In the genomic region with DNA sequence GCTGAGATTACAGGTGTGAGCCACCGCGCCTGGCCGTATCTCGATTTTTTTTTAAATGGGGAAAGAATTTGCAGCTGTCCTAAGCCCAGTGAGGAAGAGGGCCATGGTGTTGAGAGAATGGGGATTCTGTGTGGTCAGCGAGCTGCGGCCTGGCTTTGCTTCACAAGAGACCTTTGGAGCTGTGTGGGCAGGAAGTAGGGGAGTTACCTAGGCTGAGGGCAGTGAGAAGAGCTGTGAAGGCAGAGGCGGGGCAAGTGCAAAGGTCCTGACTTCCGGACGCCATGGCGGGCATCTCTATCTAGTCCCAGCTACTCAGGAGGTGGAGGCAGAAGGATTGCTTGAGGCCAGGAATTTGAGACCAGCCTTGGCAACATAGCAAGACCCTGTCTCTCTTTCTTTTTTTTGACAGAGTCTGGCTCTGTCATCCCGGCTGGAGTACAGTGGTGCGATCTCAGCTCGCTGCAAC, we compare ENCODE assay signal across 1 cellular context.
TF ChIP-seq lines count a peak whose summit lies in the region.

No MANE protein-coding gene starts in this region.

TF ChIP-seq in HepG2, 621 proteins besides CTCF, POLR2A, EP300 and RAD21 (continued from another document):
- TF ChIP-seq, protein P1, sequence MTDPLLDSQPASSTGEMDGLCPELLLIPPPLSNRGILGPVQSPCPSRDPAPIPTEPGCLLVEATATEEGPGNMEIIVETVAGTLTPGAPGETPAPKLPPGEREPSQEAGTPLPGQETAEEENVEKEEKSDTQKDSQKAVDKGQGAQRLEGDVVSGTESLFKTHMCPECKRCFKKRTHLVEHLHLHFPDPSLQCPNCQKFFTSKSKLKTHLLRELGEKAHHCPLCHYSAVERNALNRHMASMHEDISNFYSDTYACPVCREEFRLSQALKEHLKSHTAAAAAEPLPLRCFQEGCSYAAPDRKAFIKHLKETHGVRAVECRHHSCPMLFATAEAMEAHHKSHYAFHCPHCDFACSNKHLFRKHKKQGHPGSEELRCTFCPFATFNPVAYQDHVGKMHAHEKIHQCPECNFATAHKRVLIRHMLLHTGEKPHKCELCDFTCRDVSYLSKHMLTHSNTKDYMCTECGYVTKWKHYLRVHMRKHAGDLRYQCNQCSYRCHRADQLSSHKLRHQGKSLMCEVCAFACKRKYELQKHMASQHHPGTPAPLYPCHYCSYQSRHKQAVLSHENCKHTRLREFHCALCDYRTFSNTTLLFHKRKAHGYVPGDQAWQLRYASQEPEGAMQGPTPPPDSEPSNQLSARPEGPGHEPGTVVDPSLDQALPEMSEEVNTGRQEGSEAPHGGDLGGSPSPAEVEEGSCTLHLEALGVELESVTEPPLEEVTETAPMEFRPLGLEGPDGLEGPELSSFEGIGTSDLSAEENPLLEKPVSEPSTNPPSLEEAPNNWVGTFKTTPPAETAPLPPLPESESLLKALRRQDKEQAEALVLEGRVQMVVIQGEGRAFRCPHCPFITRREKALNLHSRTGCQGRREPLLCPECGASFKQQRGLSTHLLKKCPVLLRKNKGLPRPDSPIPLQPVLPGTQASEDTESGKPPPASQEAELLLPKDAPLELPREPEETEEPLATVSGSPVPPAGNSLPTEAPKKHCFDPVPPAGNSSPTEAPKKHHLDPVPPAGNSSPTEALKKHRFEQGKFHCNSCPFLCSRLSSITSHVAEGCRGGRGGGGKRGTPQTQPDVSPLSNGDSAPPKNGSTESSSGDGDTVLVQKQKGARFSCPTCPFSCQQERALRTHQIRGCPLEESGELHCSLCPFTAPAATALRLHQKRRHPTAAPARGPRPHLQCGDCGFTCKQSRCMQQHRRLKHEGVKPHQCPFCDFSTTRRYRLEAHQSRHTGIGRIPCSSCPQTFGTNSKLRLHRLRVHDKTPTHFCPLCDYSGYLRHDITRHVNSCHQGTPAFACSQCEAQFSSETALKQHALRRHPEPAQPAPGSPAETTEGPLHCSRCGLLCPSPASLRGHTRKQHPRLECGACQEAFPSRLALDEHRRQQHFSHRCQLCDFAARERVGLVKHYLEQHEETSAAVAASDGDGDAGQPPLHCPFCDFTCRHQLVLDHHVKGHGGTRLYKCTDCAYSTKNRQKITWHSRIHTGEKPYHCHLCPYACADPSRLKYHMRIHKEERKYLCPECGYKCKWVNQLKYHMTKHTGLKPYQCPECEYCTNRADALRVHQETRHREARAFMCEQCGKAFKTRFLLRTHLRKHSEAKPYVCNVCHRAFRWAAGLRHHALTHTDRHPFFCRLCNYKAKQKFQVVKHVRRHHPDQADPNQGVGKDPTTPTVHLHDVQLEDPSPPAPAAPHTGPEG (CRISPR knock-in tag; IDR thresholded peaks at IDR 0.05), result no peak
- TF ChIP-seq, protein P2, sequence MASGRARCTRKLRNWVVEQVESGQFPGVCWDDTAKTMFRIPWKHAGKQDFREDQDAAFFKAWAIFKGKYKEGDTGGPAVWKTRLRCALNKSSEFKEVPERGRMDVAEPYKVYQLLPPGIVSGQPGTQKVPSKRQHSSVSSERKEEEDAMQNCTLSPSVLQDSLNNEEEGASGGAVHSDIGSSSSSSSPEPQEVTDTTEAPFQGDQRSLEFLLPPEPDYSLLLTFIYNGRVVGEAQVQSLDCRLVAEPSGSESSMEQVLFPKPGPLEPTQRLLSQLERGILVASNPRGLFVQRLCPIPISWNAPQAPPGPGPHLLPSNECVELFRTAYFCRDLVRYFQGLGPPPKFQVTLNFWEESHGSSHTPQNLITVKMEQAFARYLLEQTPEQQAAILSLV (CRISPR knock-in tag; IDR thresholded peaks at IDR 0.05; ENCODE audit: borderline replicate concordance), result peak; percentile 24; the same call in 1 of the 2 replicates
- TF ChIP-seq, protein P3, sequence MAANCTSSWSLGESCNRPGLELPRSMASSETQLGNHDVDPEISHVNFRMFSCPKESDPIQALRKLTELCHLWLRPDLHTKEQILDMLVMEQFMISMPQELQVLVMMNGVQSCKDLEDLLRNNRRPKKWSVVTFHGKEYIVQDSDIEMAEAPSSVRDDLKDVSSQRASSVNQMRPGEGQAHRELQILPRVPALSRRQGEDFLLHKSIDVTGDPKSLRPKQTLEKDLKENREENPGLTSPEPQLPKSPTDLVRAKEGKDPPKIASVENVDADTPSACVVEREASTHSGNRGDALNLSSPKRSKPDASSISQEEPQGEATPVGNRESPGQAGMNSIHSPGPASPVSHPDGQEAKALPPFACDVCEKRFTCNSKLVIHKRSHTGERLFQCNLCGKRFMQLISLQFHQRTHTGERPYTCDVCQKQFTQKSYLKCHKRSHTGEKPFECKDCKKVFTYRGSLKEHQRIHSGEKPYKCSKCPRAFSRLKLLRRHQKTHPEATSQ (CRISPR knock-in tag; IDR thresholded peaks at IDR 0.05; ENCODE audit: borderline replicate concordance), result no peak
- TF ChIP-seq NR2C2 (CRISPR knock-in tag; IDR thresholded peaks at IDR 0.05; ENCODE audit: borderline replicate concordance), result peak; percentile 80
- no peak for TF ChIP-seq ZSCAN30 (CRISPR knock-in tag; IDR thresholded peaks at IDR 0.05)
- no peak for TF ChIP-seq SNAI1 (CRISPR knock-in tag; IDR thresholded peaks at IDR 0.05; ENCODE audit: borderline replicate concordance)
- TF ChIP-seq, protein P4, sequence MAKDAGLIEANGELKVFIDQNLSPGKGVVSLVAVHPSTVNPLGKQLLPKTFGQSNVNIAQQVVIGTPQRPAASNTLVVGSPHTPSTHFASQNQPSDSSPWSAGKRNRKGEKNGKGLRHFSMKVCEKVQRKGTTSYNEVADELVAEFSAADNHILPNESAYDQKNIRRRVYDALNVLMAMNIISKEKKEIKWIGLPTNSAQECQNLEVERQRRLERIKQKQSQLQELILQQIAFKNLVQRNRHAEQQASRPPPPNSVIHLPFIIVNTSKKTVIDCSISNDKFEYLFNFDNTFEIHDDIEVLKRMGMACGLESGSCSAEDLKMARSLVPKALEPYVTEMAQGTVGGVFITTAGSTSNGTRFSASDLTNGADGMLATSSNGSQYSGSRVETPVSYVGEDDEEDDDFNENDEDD (CRISPR knock-in tag; IDR thresholded peaks at IDR 0.05; ENCODE audit: borderline replicate concordance), result peak; percentile 66; the same call in 1 of the 2 replicates
- no peak for TF ChIP-seq ZNF530 (CRISPR knock-in tag; IDR thresholded peaks at IDR 0.05; ENCODE audit: low read depth)
- TF ChIP-seq ZFAT (CRISPR knock-in tag; conservative IDR thresholded peaks at IDR 0.05), result no peak
- TF ChIP-seq NONO (IDR thresholded peaks at IDR 0.05), result no peak
- no peak for TF ChIP-seq NONO (CRISPR knock-in tag; conservative IDR thresholded peaks at IDR 0.05)
- no peak for TF ChIP-seq PHF5A (CRISPR knock-in tag; IDR thresholded peaks at IDR 0.05; ENCODE audit: low read depth, unreplicated experiment)
- TF ChIP-seq NFE2 (CRISPR knock-in tag; IDR thresholded peaks at IDR 0.05), result no peak
- TF ChIP-seq NBN (conservative IDR thresholded peaks at IDR 0.05), result no peak
- no peak for TF ChIP-seq KDM6A (CRISPR knock-in tag; IDR thresholded peaks at IDR 0.05; ENCODE audit: low read depth)
- TF ChIP-seq TAF15 (IDR thresholded peaks at IDR 0.05; ENCODE audit: low read depth, low read length, poor library complexity, severe bottlenecking), result no peak
- TF ChIP-seq MBNL3 (CRISPR knock-in tag; conservative IDR thresholded peaks at IDR 0.05), result no peak
- peak; percentile 81 for TF ChIP-seq PHF20 (CRISPR knock-in tag; IDR thresholded peaks at IDR 0.05)
- TF ChIP-seq, protein P5, sequence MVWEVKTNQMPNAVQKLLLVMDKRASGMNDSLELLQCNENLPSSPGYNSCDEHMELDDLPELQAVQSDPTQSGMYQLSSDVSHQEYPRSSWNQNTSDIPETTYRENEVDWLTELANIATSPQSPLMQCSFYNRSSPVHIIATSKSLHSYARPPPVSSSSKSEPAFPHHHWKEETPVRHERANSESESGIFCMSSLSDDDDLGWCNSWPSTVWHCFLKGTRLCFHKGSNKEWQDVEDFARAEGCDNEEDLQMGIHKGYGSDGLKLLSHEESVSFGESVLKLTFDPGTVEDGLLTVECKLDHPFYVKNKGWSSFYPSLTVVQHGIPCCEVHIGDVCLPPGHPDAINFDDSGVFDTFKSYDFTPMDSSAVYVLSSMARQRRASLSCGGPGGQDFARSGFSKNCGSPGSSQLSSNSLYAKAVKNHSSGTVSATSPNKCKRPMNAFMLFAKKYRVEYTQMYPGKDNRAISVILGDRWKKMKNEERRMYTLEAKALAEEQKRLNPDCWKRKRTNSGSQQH (CRISPR knock-in tag; IDR thresholded peaks at IDR 0.05; ENCODE audit: low read depth), result no peak
- no peak for TF ChIP-seq ZNF629 (CRISPR knock-in tag; conservative IDR thresholded peaks at IDR 0.05)
- TF ChIP-seq MED8 (CRISPR knock-in tag; IDR thresholded peaks at IDR 0.05; ENCODE audit: insufficient replicate concordance), result no peak
- TF ChIP-seq TOE1 (CRISPR knock-in tag; IDR thresholded peaks at IDR 0.05), result no peak
- TF ChIP-seq, protein P6, sequence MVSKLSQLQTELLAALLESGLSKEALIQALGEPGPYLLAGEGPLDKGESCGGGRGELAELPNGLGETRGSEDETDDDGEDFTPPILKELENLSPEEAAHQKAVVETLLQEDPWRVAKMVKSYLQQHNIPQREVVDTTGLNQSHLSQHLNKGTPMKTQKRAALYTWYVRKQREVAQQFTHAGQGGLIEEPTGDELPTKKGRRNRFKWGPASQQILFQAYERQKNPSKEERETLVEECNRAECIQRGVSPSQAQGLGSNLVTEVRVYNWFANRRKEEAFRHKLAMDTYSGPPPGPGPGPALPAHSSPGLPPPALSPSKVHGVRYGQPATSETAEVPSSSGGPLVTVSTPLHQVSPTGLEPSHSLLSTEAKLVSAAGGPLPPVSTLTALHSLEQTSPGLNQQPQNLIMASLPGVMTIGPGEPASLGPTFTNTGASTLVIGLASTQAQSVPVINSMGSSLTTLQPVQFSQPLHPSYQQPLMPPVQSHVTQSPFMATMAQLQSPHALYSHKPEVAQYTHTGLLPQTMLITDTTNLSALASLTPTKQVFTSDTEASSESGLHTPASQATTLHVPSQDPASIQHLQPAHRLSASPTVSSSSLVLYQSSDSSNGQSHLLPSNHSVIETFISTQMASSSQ (IDR thresholded peaks at IDR 0.05; ENCODE audit: low read depth), result no peak
- TF ChIP-seq, protein P6 (CRISPR knock-in tag; IDR thresholded peaks at IDR 0.05; ENCODE audit: borderline replicate concordance), result no peak
- no peak for TF ChIP-seq ZNF841 (CRISPR knock-in tag; IDR thresholded peaks at IDR 0.05; ENCODE audit: borderline replicate concordance)
- TF ChIP-seq HCFC1 (IDR thresholded peaks at IDR 0.05; ENCODE audit: low read depth, low read length), result no peak
- no peak for TF ChIP-seq SOX5 (CRISPR knock-in tag; IDR thresholded peaks at IDR 0.05; ENCODE audit: borderline replicate concordance)
- no peak for TF ChIP-seq ARHGAP35 (CRISPR knock-in tag; IDR thresholded peaks at IDR 0.05; ENCODE audit: borderline replicate concordance)
